In genomic region chr20:8972963-8973362, GRCh38 we compare ENCODE assay signal across 19 cellular contexts.
A peak's percentile ranks its signal among the peaks of the same experiment; 100 is the strongest.
DNase-seq lines count a peak whose midpoint lies in the region; ATAC-seq, FAIRE-seq and TF ChIP-seq lines count a peak whose summit lies in the region.
"Had no signal": no experiment of that assay in that cellular context is flagged by ENCODE, and none has a peak within 500 bp of the region (broad histone marks: within the 10 kb centered on the region; RNA-seq: fewer than 3 reads in every experiment).

No MANE protein-coding gene starts in this region.

- no peak overlapping the region for H2AK9ac ChIP-seq in IMR-90 (replicated peaks; ENCODE audit: low read depth, low read length, poor library complexity)

- ATAC-seq in IMR-90 (ENCODE audit: low read depth): no peak
- no peak for ATAC-seq in SK-N-SH treated with all-trans-retinoic acid at 6 μM for 48 hours
- no peak for ATAC-seq in HG03378 (IDR thresholded peaks at IDR 0.05; ENCODE audit: unreplicated experiment)

- H3K4me3 ChIP-seq in IMR-90 (ENCODE audit: insufficient read depth, low read depth, low read length) (no peak overlapping the region), H1 (ENCODE audit: extremely low read depth in 1 of 4, insufficient read depth in 2 of 4, low read depth in 3 of 4, low read length in 4 of 4) (no peak overlapping the region), neuronal stem cell (ENCODE audit: low read length in 2 of 2) (no peak overlapping the region)

- intact Hi-C loops in IMR-90 (cut with micrococcal nuclease): no loop called here

- H4K20me1 ChIP-seq in IMR-90 (ENCODE audit: insufficient read depth, low read length) (no peaks in the 10 kb centered on the region), H1 (replicated peaks in 1 of 2; ENCODE audit: control insufficient read depth in 1 of 2, insufficient read depth in 2 of 2, low read length in 2 of 2) (no peaks in the 10 kb centered on the region)

- TF ChIP-seq EP300 in H1 (IDR thresholded peaks at IDR 0.05; ENCODE audit: borderline replicate concordance in 1 of 2, low read depth in 2 of 2, low read length in 2 of 2): no peak

- H2BK120ac ChIP-seq in IMR-90 (ENCODE audit: low read depth, low read length): peak overlapping the region; percentile 46
- H2BK120ac ChIP-seq in H1 (replicated peaks; ENCODE audit: low read depth, low read length): no peak overlapping the region
- no peak overlapping the region for H2BK120ac ChIP-seq in neuronal stem cell (ENCODE audit: low read depth, low read length)

- H3K14ac ChIP-seq in IMR-90 (replicated peaks; ENCODE audit: low read depth, low read length): peak overlapping the region; percentile 53
- H3K14ac ChIP-seq in H1 (ENCODE audit: insufficient read length): no peak overlapping the region
- H3K14ac ChIP-seq in neuronal stem cell (ENCODE audit: low read length): no peak overlapping the region

- H3K23me2 ChIP-seq in H1 (ENCODE audit: low read depth, low read length): no peaks in the 10 kb centered on the region

- TF ChIP-seq CTCF in IMR-90 (conservative IDR thresholded peaks at IDR 0.05; ENCODE audit: low read depth, low read length): no peak
- TF ChIP-seq CTCF in H1 (IDR thresholded peaks at IDR 0.05; ENCODE audit: control extremely low read depth in 1 of 3, insufficient read depth in 1 of 3, low read depth in 1 of 3, low read length in 3 of 3): no peak

- H3K4ac ChIP-seq in IMR-90 (ENCODE audit: low read depth, low read length) (peak overlapping the region; percentile 6; the same call in 1 of the 2 replicates), H1 (replicated peaks; ENCODE audit: insufficient read length, low read depth, low read length) (no peak overlapping the region), neuronal stem cell (ENCODE audit: low read length) (no peak overlapping the region)

- no peak overlapping the region for H2BK12ac ChIP-seq in H1 (ENCODE audit: low read depth, low read length)
- H2BK12ac ChIP-seq in neuronal stem cell (ENCODE audit: low read length): no peak overlapping the region

- H3K9me1 ChIP-seq in IMR-90 (ENCODE audit: insufficient read depth, low read length): peaks cover 3% of the 10 kb centered on the region; the same call in 1 of the 2 replicates

- H3K4me2 ChIP-seq in IMR-90 (ENCODE audit: low read depth, low read length) (no peak overlapping the region), H1 (ENCODE audit: insufficient read depth in 1 of 2, low read depth in 2 of 2, low read length in 2 of 2) (no peak overlapping the region), neuronal stem cell (ENCODE audit: insufficient read depth, low read length, poor library complexity, severe bottlenecking) (no peak overlapping the region)

- DNase-seq in IMR-90: peak; percentile 14
- DNase-seq in H1 (ENCODE audit: low read depth in 1 of 2, low spot score in 2 of 2): no peak
- DNase-seq in neuronal stem cell (ENCODE audit: low spot score): no peak
- DNase-seq in iPS-NIHi7 (ENCODE audit: extremely low spot score): no peak
- DNase-seq in AG08396 (ENCODE audit: low spot score): no peak
- no peak for DNase-seq in HT-29 (ENCODE audit: low spot score)
- DNase-seq: ACHN; AML-193; Caco-2; CD4-positive, alpha-beta T cell; DMS79; GF-D8; HCEC 1CT had no signal

- TF ChIP-seq RAD21 in IMR-90 (IDR thresholded peaks at IDR 0.05; ENCODE audit: low read length): no peak
- TF ChIP-seq RAD21 in H1 (IDR thresholded peaks at IDR 0.05 in 1 of 2, conservative IDR thresholded peaks at IDR 0.05 in 1 of 2; ENCODE audit: low read depth in 2 of 2, low read length in 2 of 2): no peak

- H2BK5ac ChIP-seq in IMR-90 (ENCODE audit: low read depth, low read length, poor library complexity, severe bottlenecking) (no peak overlapping the region), H1 (ENCODE audit: low read depth, low read length) (no peak overlapping the region), neuronal stem cell (ENCODE audit: low read length) (no peak overlapping the region)

- H3K36me3 ChIP-seq in IMR-90 (ENCODE audit: control insufficient read depth, insufficient read depth, low read length) (no peaks in the 10 kb centered on the region), H1 (ENCODE audit: control insufficient read depth in 2 of 4, insufficient read depth in 4 of 4, low read length in 3 of 4) (no peaks in the 10 kb centered on the region), neuronal stem cell (replicated peaks in 1 of 2; ENCODE audit: control insufficient read depth in 2 of 2, insufficient read depth in 2 of 2, low read length in 2 of 2) (no peaks in the 10 kb centered on the region)

- WGBS in IMR-90 (ENCODE audit: extremely low coverage in 2 of 2, insufficient read length in 1 of 2), 2 experiments: no CpG with 5 or more reads among the region's 2 CpGs
- 83% methylated on average over 2 of the region's 2 CpGs; no CpG with 5 or more reads in 1 of the 2 experiments for WGBS in H1 (ENCODE audit: extremely low coverage in 1 of 2, insufficient coverage in 1 of 2, insufficient read length in 1 of 2, insufficient replicate concordance in 2 of 2, low coverage in 1 of 2, low lambda C conversion rate in 2 of 2, missing lambda C conversion rate in 1 of 2), 2 experiments
- WGBS in neuronal stem cell (ENCODE audit: extremely low coverage in 2 of 2, insufficient read length in 2 of 2, insufficient replicate concordance in 1 of 2), 2 donors: no CpG with 5 or more reads among the region's 2 CpGs

- dilution Hi-C loops in IMR-90 (cut with HindIII; ENCODE audit: low sequenced_read_pairs, unreplicated experiment): no loop called here

- TF ChIP-seq POLR2A in IMR-90 (IDR thresholded peaks at IDR 0.05; ENCODE audit: low read depth, low read length) (no peak), H1 (IDR thresholded peaks at IDR 0.05; ENCODE audit: control extremely low read depth in 1 of 2, low read depth in 2 of 2, low read length in 2 of 2) (no peak)

- FAIRE-seq in H1 (lab: Jason Lieb, UNC): no peak
- FAIRE-seq: A204.1, D721Med, H54 had no signal

- H2AK5ac ChIP-seq in IMR-90 (ENCODE audit: low read depth, low read length): no peak overlapping the region
- H2AK5ac ChIP-seq in H1 (ENCODE audit: low read depth, low read length): no peak overlapping the region
- H2AK5ac ChIP-seq in neuronal stem cell (ENCODE audit: low read depth, low read length): no peak overlapping the region

- H3K9me3 ChIP-seq in IMR-90 (ENCODE audit: control insufficient read depth, insufficient read depth, low read length) (no peaks in the 10 kb centered on the region; the same call in 1 of the 2 replicates), H1 (ENCODE audit: insufficient read depth in 2 of 2, low read depth in 1 of 2, low read length in 1 of 2) (peaks cover 0 to 1% of the 10 kb centered on the region in 2 experiments; a peak in 1 of 4 replicates), neuronal stem cell (replicated peaks in 1 of 2; ENCODE audit: control insufficient read depth in 2 of 2, insufficient read depth in 1 of 2, low read depth in 1 of 2, low read length in 2 of 2) (no peaks in the 10 kb centered on the region)
- H3K9me3 ChIP-seq: Caco-2 had no signal

- H2AFZ ChIP-seq in IMR-90 (replicated peaks; ENCODE audit: low read length, poor library complexity) (no peak overlapping the region), H1 (ENCODE audit: low read length) (no peak overlapping the region), neuronal stem cell (ENCODE audit: low read length) (peak overlapping the region; percentile 43)

- H4K5ac ChIP-seq in IMR-90 (ENCODE audit: low read depth, low read length): no peak overlapping the region
- H4K5ac ChIP-seq in H1 (ENCODE audit: insufficient read length, low read depth, low read length): no peak overlapping the region

- H3K9ac ChIP-seq in IMR-90 (ENCODE audit: low read depth, low read length) (no peak overlapping the region), H1 (replicated peaks in 1 of 4; ENCODE audit: extremely low read depth in 1 of 4, low read depth in 3 of 4, low read length in 3 of 4) (no peak overlapping the region), neuronal stem cell (ENCODE audit: low read depth, low read length, poor library complexity) (no peak overlapping the region)

- H3K27ac ChIP-seq in IMR-90 (ENCODE audit: insufficient read depth, low read length): no peak overlapping the region
- no peak overlapping the region for H3K27ac ChIP-seq in H1 (ENCODE audit: low read depth, low read length)
- H3K27ac ChIP-seq in neuronal stem cell (replicated peaks; ENCODE audit: low read length): no peak overlapping the region
- H3K27ac ChIP-seq: C4-2B had no signal

- H3K56ac ChIP-seq in IMR-90 (ENCODE audit: extremely low read depth, insufficient read depth, low read length) (no peak overlapping the region), H1 (replicated peaks; ENCODE audit: insufficient read length, low read depth, low read length) (no peak overlapping the region)

- CTCF ChIA-PET in IMR-90 (lab: Yijun Ruan, JAX): no interaction called here
- CTCF ChIA-PET in H1 (lab: Charles Lee; ENCODE audit: partially characterized antibody): no interaction called here

- H3K4me1 ChIP-seq in IMR-90 (ENCODE audit: control insufficient read depth, insufficient read depth, low read length): no peaks in the 10 kb centered on the region; the same call in 1 of the 2 replicates
- H3K4me1 ChIP-seq in H1 (replicated peaks in 1 of 4; ENCODE audit: control insufficient read depth in 3 of 4, insufficient read depth in 4 of 4, low read length in 3 of 4): peaks cover 0 to 8% (median 2%) of the 10 kb centered on the region in 4 experiments; a peak in 2 of 7 replicates
- no peaks in the 10 kb centered on the region for H3K4me1 ChIP-seq in neuronal stem cell (ENCODE audit: control insufficient read depth in 2 of 2, insufficient read depth in 1 of 2, low read depth in 1 of 2, low read length in 2 of 2)
- H3K4me1 ChIP-seq: Caco-2 had no signal

- peak overlapping the region in 1 of 2 experiments; percentile 39; a peak in 1 of 4 replicates for H4K8ac ChIP-seq in IMR-90 (ENCODE audit: low read depth in 2 of 2, low read length in 2 of 2)
- H4K8ac ChIP-seq in H1 (ENCODE audit: extremely low read depth, insufficient read depth, low read length): no peak overlapping the region
- H4K8ac ChIP-seq in neuronal stem cell (ENCODE audit: low read depth, low read length): no peak overlapping the region

- H2BK20ac ChIP-seq in IMR-90 (ENCODE audit: low read depth, low read length): no peak overlapping the region; the same call in 1 of the 2 replicates
- H2BK20ac ChIP-seq in H1 (ENCODE audit: low read length): peak overlapping the region; percentile 43; the same call in 1 of the 2 replicates

- no peaks in the 10 kb centered on the region for H3K79me1 ChIP-seq in IMR-90 (ENCODE audit: low read depth in 1 of 2, low read length in 2 of 2)
- no peaks in the 10 kb centered on the region for H3K79me1 ChIP-seq in H1 (ENCODE audit: low read depth, low read length)
- H3K79me1 ChIP-seq in neuronal stem cell (ENCODE audit: low read depth, low read length): no peaks in the 10 kb centered on the region

- H3K27me3 ChIP-seq in IMR-90 (ENCODE audit: control insufficient read depth, insufficient read depth, low read length) (no peaks in the 10 kb centered on the region), H1 (replicated peaks in 1 of 4; ENCODE audit: control insufficient read depth in 3 of 4, extremely low read depth in 1 of 4, insufficient read depth in 3 of 4, low read length in 3 of 4) (no peaks in the 10 kb centered on the region), neuronal stem cell (ENCODE audit: control insufficient read depth in 3 of 3, insufficient read depth in 3 of 3, low read depth in 1 of 3, low read length in 3 of 3) (no peaks in the 10 kb centered on the region)

- H2BK15ac ChIP-seq in IMR-90 (ENCODE audit: low read depth, low read length) (peak overlapping the region; percentile 71; the same call in 2 of the 3 replicates), H1 (ENCODE audit: low read length) (no peak overlapping the region), neuronal stem cell (ENCODE audit: low read length) (no peak overlapping the region)

- H3K23ac ChIP-seq in IMR-90 (ENCODE audit: low read depth, low read length) (0 out of 2 replicates have a peak overlapping the region, but pooled peaks have one; percentile 3), H1 (ENCODE audit: insufficient read length) (no peak overlapping the region), neuronal stem cell (ENCODE audit: low read depth, low read length, poor library complexity) (no peak overlapping the region)

- BruUV-seq in IMR-90 (replicated peaks; lab: Mats Ljungman, UMichigan): no TSS peak

- POLR2A ChIA-PET in IMR-90 (lab: Charles Lee; ENCODE audit: unreplicated experiment) (interaction anchor here (0.6 kb wide), 1 partner anchor 464 kb away, joined by 3 read pairs; no protein-coding TSS in a partner anchor), H1 (lab: Charles Lee; ENCODE audit: partially characterized antibody) (no interaction called here)

- in situ Hi-C loops in IMR-90 (cut with MboI; ENCODE audit: low sequenced_read_pairs): no loop called here

- H3K18ac ChIP-seq in IMR-90 (ENCODE audit: low read depth, low read length) (peak overlapping the region; percentile 3; the same call in 1 of the 2 replicates), H1 (ENCODE audit: extremely low read depth, low read length) (no peak overlapping the region), neuronal stem cell (ENCODE audit: low read length) (no peak overlapping the region)

- H3K79me2 ChIP-seq in H1 (ENCODE audit: control insufficient read depth in 1 of 2, insufficient read depth in 2 of 2, low read length in 2 of 2): no peaks in the 10 kb centered on the region

- peak overlapping the region; percentile 28; the same call in 1 of the 2 replicates for H4K91ac ChIP-seq in IMR-90 (ENCODE audit: insufficient read depth, low read depth, low read length)
- no peak overlapping the region for H4K91ac ChIP-seq in H1 (replicated peaks; ENCODE audit: insufficient read length, low read length)
- no peak overlapping the region for H4K91ac ChIP-seq in neuronal stem cell (ENCODE audit: low read depth, low read length, poor library complexity)
